ENCODE assay signal across 12 cellular contexts in genomic region chr3:184566441-184567414, GRCh38. TPM values are rescaled to one million over a fixed set of nuclear protein-coding genes. Genes with fewer than 3 reads are reported as not detected.
A peak's percentile ranks its signal among the peaks of the same experiment; 100 is the strongest.
DNase-seq lines count a peak whose midpoint lies in the region; TF ChIP-seq lines count a peak whose summit lies in the region.
"Had no signal": no experiment of that assay in that cellular context is flagged by ENCODE, and none has a peak within 500 bp of the region (broad histone marks: within the 10 kb centered on the region; RNA-seq: fewer than 3 reads in every experiment).

No MANE protein-coding gene starts in this region.

- no peaks in the 10 kb centered on the region for H3K36me3 ChIP-seq in urinary bladder (ENCODE audit: insufficient read depth)
- H3K36me3 ChIP-seq: heart right ventricle had no signal

- H3K27ac Mint-ChIP-seq in nephron, result peak overlapping the region; percentile 90 to 94 (median 93)

- no peaks in the 10 kb centered on the region for H3K9me3 Mint-ChIP-seq in nephron
- H3K9me3 Mint-ChIP-seq: naive B cell had no signal

- H3K27ac ChIP-seq in coronary artery (peak overlapping the region in 1 of 2 donors; percentile 80), urinary bladder (ENCODE audit: low read depth) (peak overlapping the region; percentile 74)

- TF ChIP-seq CTCF in coronary artery (IDR thresholded peaks at IDR 0.05) (no peak), nephron (IDR thresholded peaks at IDR 0.05; ENCODE audit: unreplicated experiment in 3 of 3) (no peak)

- H3K27me3 Mint-ChIP-seq in nephron (ENCODE audit: low read depth), result peaks cover 4% of the 10 kb centered on the region

- WGBS in urinary bladder, result 69% methylated on average over 14 of the region's 14 CpGs

- H3K4me3 Mint-ChIP-seq in nephron, result peak overlapping the region; percentile 58 to 81 (median 78)

- H3K4me1 Mint-ChIP-seq in nephron, result peaks cover 74% of the 10 kb centered on the region

- no peak overlapping the region for H3K4me3 ChIP-seq in coronary artery
- no peak overlapping the region for H3K4me3 ChIP-seq in urinary bladder (ENCODE audit: low read depth, low read length)

- peaks cover 1% of the 10 kb centered on the region for H3K36me3 Mint-ChIP-seq in nephron (ENCODE audit: low read depth)
- H3K36me3 Mint-ChIP-seq: naive B cell had no signal

- peak; percentile 23 for DNase-seq in NCI-H748 (lab: John Stamatoyannopoulos, UW; ENCODE audit: unreplicated experiment)
- DNase-seq in NCI-H748 treated with DMSO at 0.1 percent for 48 hours (lab: John Stamatoyannopoulos, UW), result no peak
- peak; percentile 64 for DNase-seq in coronary artery (ENCODE audit: low spot score)
- no peak for DNase-seq in iPS-NIHi7 (ENCODE audit: extremely low spot score)
- DNase-seq in NCI-H446 (lab: John Stamatoyannopoulos, UW), result no peak
- no peak for DNase-seq in midbrain (lab: John Stamatoyannopoulos, UW)
- DNase-seq: activated CD4-positive, alpha-beta T cell treated with anti-CD3 and anti-CD28 coated beads for 1 hour; activated effector memory CD4-positive, alpha-beta T cell treated with anti-CD3 and anti-CD28 coated beads, Interleukin-2, amount 50 U/mL, for 16 hours; heart right ventricle; naive B cell had no signal

- H3K4me1 ChIP-seq in urinary bladder (ENCODE audit: insufficient read depth), result no peaks in the 10 kb centered on the region

RNA-seq across cellular contexts. Expression of gene EPHB3, which starts 5.1 kb away (rescaled TPM):
- total RNA-seq in urinary bladder, result 28.0 TPM
- polyA plus RNA-seq in urinary bladder, result 5.1 TPM

Comparison
In these comparisons a context has a peak if more than half of its experiments do, and no peak if none do; other contexts are left out.
1. DNase-seq: peak in NCI-H748 (single experiment) and coronary artery (single experiment); none in NCI-H748 treated with DMSO at 0.1 percent for 48 hours (single experiment), iPS-NIHi7 (single experiment), NCI-H446 (0 of 2) and midbrain (single experiment).